Comparison of ENCODE assay signal across 16 cellular contexts in genomic region chr6:151112130-151112529, GRCh38.
DNase-seq lines count a peak whose midpoint lies in the region; ATAC-seq and TF ChIP-seq lines count a peak whose summit lies in the region.
"Had no signal": no experiment of that assay in that cellular context is flagged by ENCODE, and none has a peak within 500 bp of the region (broad histone marks: within the 10 kb centered on the region; RNA-seq: fewer than 3 reads in every experiment).

No MANE protein-coding gene starts in this region.

- no peak overlapping the region for H2BK5ac ChIP-seq in IMR-90 (ENCODE audit: low read depth, low read length, poor library complexity, severe bottlenecking)

- intact Hi-C loops in IMR-90 (cut with micrococcal nuclease) (no loop called here), Right ventricle myocardium inferior (cut with DNase I) (no loop called here)

- no peak overlapping the region for H3K18ac ChIP-seq in IMR-90 (ENCODE audit: low read depth, low read length)

- H3K27me3 Mint-ChIP-seq in nephron (ENCODE audit: low read depth) = no peaks in the 10 kb centered on the region

- no peaks in the 10 kb centered on the region for H3K9me3 Mint-ChIP-seq in nephron
- H3K9me3 Mint-ChIP-seq: CD8-positive, alpha-beta T cell had no signal

- H3K4me3 Mint-ChIP-seq in nephron = no peak overlapping the region
- H3K4me3 Mint-ChIP-seq: CD8-positive, alpha-beta T cell had no signal

- no peaks in the 10 kb centered on the region for H3K79me1 ChIP-seq in IMR-90 (ENCODE audit: low read depth in 1 of 2, low read length in 2 of 2)

- H4K20me1 ChIP-seq in IMR-90 (ENCODE audit: insufficient read depth, low read length) = peaks cover 18% of the 10 kb centered on the region; the same call in 1 of the 2 replicates
- H4K20me1 ChIP-seq: BLaER1 treated with 17β-estradiol and CSF1 and Interleukin-3, amounts not matched to agents 10 nM and 100 nM had no signal

- WGBS in IMR-90 (ENCODE audit: extremely low coverage in 2 of 2, insufficient read length in 1 of 2), 2 experiments = 83% methylated on average over 1 of the region's 4 CpGs; no CpG with 5 or more reads in 1 of the 2 experiments

- no peak for TF ChIP-seq POLR2A in IMR-90 (IDR thresholded peaks at IDR 0.05; ENCODE audit: low read depth, low read length)

- no peak overlapping the region for H3K4me2 ChIP-seq in IMR-90 (ENCODE audit: low read depth, low read length)
- H3K4me2 ChIP-seq: A549; BLaER1 treated with 17β-estradiol and CSF1 and Interleukin-3, amounts not matched to agents 10 nM and 100 nM had no signal

- ATAC-seq in IMR-90 (ENCODE audit: low read depth) = no peak
- no peak for ATAC-seq in Right ventricle myocardium inferior
- no peak for ATAC-seq in omental fat pad (ENCODE audit: low FRiP score)
- ATAC-seq: CD8-positive, alpha-beta T cell; Panc1 had no signal

- H3K27ac Mint-ChIP-seq in nephron = peak overlapping the region in 2 of 3 experiments; percentile 54
- H3K27ac Mint-ChIP-seq: CD8-positive, alpha-beta T cell had no signal

- H3K9ac ChIP-seq in IMR-90 (ENCODE audit: low read depth, low read length) = no peak overlapping the region
- H3K9ac ChIP-seq: BLaER1 treated with 17β-estradiol and CSF1 and Interleukin-3, amounts not matched to agents 10 nM and 100 nM had no signal

- DNase-seq in NCI-H2171 treated with DMSO at 0.1 percent for 48 hours (lab: John Stamatoyannopoulos, UW) (peak; percentile 17), NCI-H2171 (lab: John Stamatoyannopoulos, UW) (no peak), IMR-90 (no peak), SK-N-DZ (ENCODE audit: low spot score) (peak; percentile 32), Right ventricle myocardium inferior (ENCODE audit: missing footprints) (no peak), omental fat pad (ENCODE audit: low spot score) (no peak)
- DNase-seq in stimulated activated naive CD4-positive, alpha-beta T cell (lab: John Stamatoyannopoulos, UW) = no peak
- DNase-seq: Calu3; CD8-positive, alpha-beta T cell; NCI-H1436; NCI-H1930; NCI-H774 had no signal

- H2BK120ac ChIP-seq in IMR-90 (ENCODE audit: low read depth, low read length) = no peak overlapping the region

- H2BK15ac ChIP-seq in IMR-90 (ENCODE audit: low read depth, low read length) = no peak overlapping the region

- no peaks in the 10 kb centered on the region for H3K9me3 ChIP-seq in IMR-90 (ENCODE audit: control insufficient read depth, insufficient read depth, low read length)
- H3K9me3 ChIP-seq: A549; BLaER1 treated with 17β-estradiol and CSF1 and Interleukin-3, amounts not matched to agents 10 nM and 100 nM had no signal

- H3K27ac ChIP-seq in IMR-90 (ENCODE audit: insufficient read depth, low read length) = no peak overlapping the region
- H3K27ac ChIP-seq: BLaER1 treated with 17β-estradiol and CSF1 and Interleukin-3, amounts not matched to agents 10 nM and 100 nM had no signal

- H3K4me1 ChIP-seq in IMR-90 (ENCODE audit: control insufficient read depth, insufficient read depth, low read length) = peaks cover 9% of the 10 kb centered on the region
- H3K4me1 ChIP-seq: A549; BLaER1 treated with 17β-estradiol and CSF1 and Interleukin-3, amounts not matched to agents 10 nM and 100 nM had no signal

- peak overlapping the region; percentile 44 for H2AK5ac ChIP-seq in IMR-90 (ENCODE audit: low read depth, low read length)

- no peaks in the 10 kb centered on the region for H3K36me3 Mint-ChIP-seq in nephron (ENCODE audit: low read depth)
- H3K36me3 Mint-ChIP-seq: CD8-positive, alpha-beta T cell had no signal

- H2AK9ac ChIP-seq in IMR-90 (replicated peaks; ENCODE audit: low read depth, low read length, poor library complexity) = no peak overlapping the region

- no peaks in the 10 kb centered on the region for H3K36me3 ChIP-seq in IMR-90 (ENCODE audit: control insufficient read depth, insufficient read depth, low read length)
- H3K36me3 ChIP-seq: BLaER1 treated with 17β-estradiol and CSF1 and Interleukin-3, amounts not matched to agents 10 nM and 100 nM had no signal

- no peak overlapping the region for H4K5ac ChIP-seq in IMR-90 (ENCODE audit: low read depth, low read length)

- peaks cover 13% of the 10 kb centered on the region for H3K4me1 Mint-ChIP-seq in nephron

- BruUV-seq in IMR-90 (replicated peaks; lab: Mats Ljungman, UMichigan) = no TSS peak

- H2BK20ac ChIP-seq in IMR-90 (ENCODE audit: low read depth, low read length) = no peak overlapping the region

- no peak for TF ChIP-seq RAD21 in IMR-90 (IDR thresholded peaks at IDR 0.05; ENCODE audit: low read length)

- no peak overlapping the region for H4K91ac ChIP-seq in IMR-90 (ENCODE audit: insufficient read depth, low read depth, low read length)

- no peak overlapping the region for H2AFZ ChIP-seq in IMR-90 (replicated peaks; ENCODE audit: low read length, poor library complexity)

- dilution Hi-C loops in IMR-90 (cut with HindIII; ENCODE audit: low sequenced_read_pairs, unreplicated experiment) = no loop called here

- TF ChIP-seq CTCF in IMR-90 (conservative IDR thresholded peaks at IDR 0.05; ENCODE audit: low read depth, low read length) (no peak), nephron (IDR thresholded peaks at IDR 0.05; ENCODE audit: unreplicated experiment in 3 of 3) (no peak), omental fat pad (IDR thresholded peaks at IDR 0.05) (no peak)

- H3K27me3 ChIP-seq in IMR-90 (ENCODE audit: control insufficient read depth, insufficient read depth, low read length) = peaks cover 39% of the 10 kb centered on the region
- H3K27me3 ChIP-seq: BLaER1 treated with 17β-estradiol and CSF1 and Interleukin-3, amounts not matched to agents 10 nM and 100 nM had no signal

- H3K4ac ChIP-seq in IMR-90 (ENCODE audit: low read depth, low read length) = no peak overlapping the region

- POLR2A ChIA-PET in IMR-90 (lab: Charles Lee; ENCODE audit: unreplicated experiment) = no interaction called here

- in situ Hi-C loops in IMR-90 (cut with MboI; ENCODE audit: low sequenced_read_pairs) = no loop called here

- no peak overlapping the region for H3K4me3 ChIP-seq in IMR-90 (ENCODE audit: insufficient read depth, low read depth, low read length)
- H3K4me3 ChIP-seq: A549; BLaER1 treated with 17β-estradiol and CSF1 and Interleukin-3, amounts not matched to agents 10 nM and 100 nM had no signal

- CTCF ChIA-PET in IMR-90 (lab: Yijun Ruan, JAX) = no interaction called here

- H3K56ac ChIP-seq in IMR-90 (ENCODE audit: extremely low read depth, insufficient read depth, low read length) = no peak overlapping the region

- H3K23ac ChIP-seq in IMR-90 (ENCODE audit: low read depth, low read length) = no peak overlapping the region

- H3K9me1 ChIP-seq in IMR-90 (ENCODE audit: insufficient read depth, low read length) = peaks cover 4% of the 10 kb centered on the region

- no peak overlapping the region for H3K14ac ChIP-seq in IMR-90 (replicated peaks; ENCODE audit: low read depth, low read length)

- no peak overlapping the region for H4K8ac ChIP-seq in IMR-90 (ENCODE audit: low read depth in 2 of 2, low read length in 2 of 2)

TF ChIP-seq in IMR-90, 13 proteins besides CTCF, POLR2A, EP300 and RAD21:
- TF ChIP-seq, protein P1, sequence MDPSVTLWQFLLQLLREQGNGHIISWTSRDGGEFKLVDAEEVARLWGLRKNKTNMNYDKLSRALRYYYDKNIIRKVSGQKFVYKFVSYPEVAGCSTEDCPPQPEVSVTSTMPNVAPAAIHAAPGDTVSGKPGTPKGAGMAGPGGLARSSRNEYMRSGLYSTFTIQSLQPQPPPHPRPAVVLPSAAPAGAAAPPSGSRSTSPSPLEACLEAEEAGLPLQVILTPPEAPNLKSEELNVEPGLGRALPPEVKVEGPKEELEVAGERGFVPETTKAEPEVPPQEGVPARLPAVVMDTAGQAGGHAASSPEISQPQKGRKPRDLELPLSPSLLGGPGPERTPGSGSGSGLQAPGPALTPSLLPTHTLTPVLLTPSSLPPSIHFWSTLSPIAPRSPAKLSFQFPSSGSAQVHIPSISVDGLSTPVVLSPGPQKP (IDR thresholded peaks at IDR 0.05; ENCODE audit: borderline replicate concordance, low read depth, low read length) = no peak
- TF ChIP-seq RCOR1 (IDR thresholded peaks at IDR 0.05; ENCODE audit: insufficient replicate concordance, low read length) = no peak
- TF ChIP-seq RFX5 (IDR thresholded peaks at IDR 0.05; ENCODE audit: low read depth, low read length) = no peak
- no peak for TF ChIP-seq MAFK (IDR thresholded peaks at IDR 0.05; ENCODE audit: low read depth, low read length)
- no peak for TF ChIP-seq CEBPB (IDR thresholded peaks at IDR 0.05; ENCODE audit: low read depth, low read length)
- no peak for TF ChIP-seq SMC3 (IDR thresholded peaks at IDR 0.05; ENCODE audit: low read depth, low read length)
- TF ChIP-seq MAZ (IDR thresholded peaks at IDR 0.05; ENCODE audit: borderline replicate concordance, low read depth, low read length) = no peak

Comparison
In these comparisons a context has a peak if more than half of its experiments do, and no peak if none do; other contexts are left out.
1. DNase-seq: peak in NCI-H2171 treated with DMSO at 0.1 percent for 48 hours (single experiment) and SK-N-DZ (single experiment); none in NCI-H2171 (single experiment), IMR-90 (single experiment), Right ventricle myocardium inferior (single experiment), stimulated activated naive CD4-positive, alpha-beta T cell (0 of 6) and omental fat pad (single experiment).